ENCODE assay signal across 8 cellular contexts in genomic region chr22:23856721-23857605, GRCh38. TPM values are rescaled to one million over a fixed set of nuclear protein-coding genes. Genes with fewer than 3 reads are reported as not detected.
DNase-seq lines count a peak whose midpoint lies in the region; ATAC-seq and TF ChIP-seq lines count a peak whose summit lies in the region.

No MANE protein-coding gene starts in this region.

- H3K9me3 Mint-ChIP-seq in activated B cell treated with CpG ODN at 0.5 μM for 24 hours = no peaks in the 10 kb centered on the region
- no peaks in the 10 kb centered on the region for H3K9me3 Mint-ChIP-seq in natural killer cell treated with Interleukin-12 subunit alpha and Interleukin-12 subunit beta and Interleukin-15 and Interleukin-18, amount 100 ng/mL, for 72 hours

- DNase-seq in SKM-1 treated with dmso at 0.1 percent for 144 hours (lab: John Stamatoyannopoulos, UW; ENCODE audit: unreplicated experiment) (peak; percentile 53), SKM-1 (lab: John Stamatoyannopoulos, UW; ENCODE audit: unreplicated experiment) (no peak), activated B cell treated with CpG ODN at 0.5 μM for 24 hours (peak; percentile 48), fibroblast of mammary gland (ENCODE audit: low read depth) (peak; percentile 29), NCI-H128 (lab: John Stamatoyannopoulos, UW; ENCODE audit: unreplicated experiment) (no peak)
- DNase-seq in Jurkat, Clone E6-1 (ENCODE audit: low read depth, low spot score) = no peak
- peak; percentile 60 for DNase-seq in natural killer cell treated with Interleukin-12 subunit alpha and Interleukin-12 subunit beta and Interleukin-15 and Interleukin-18, amount 100 ng/mL, for 72 hours (ENCODE audit: low spot score)

- H3K4me1 Mint-ChIP-seq in activated B cell treated with CpG ODN at 0.5 μM for 24 hours = peaks cover 21% of the 10 kb centered on the region
- H3K4me1 Mint-ChIP-seq in natural killer cell treated with Interleukin-12 subunit alpha and Interleukin-12 subunit beta and Interleukin-15 and Interleukin-18, amount 100 ng/mL, for 72 hours (ENCODE audit: low read depth in 2 of 2) = peaks cover 21 to 22% of the 10 kb centered on the region in 2 donors

- intact Hi-C loops in activated B cell treated with CpG ODN at 0.5 μM for 24 hours (cut with micrococcal nuclease) = loop anchor here (5.0 kb wide), 2 partner anchors 35 to 55 kb away; partner anchors contain the start of gene MIF

- no peak for TF ChIP-seq CTCF in activated B cell treated with CpG ODN at 0.5 μM for 24 hours (IDR thresholded peaks at IDR 0.05)
- no peak for TF ChIP-seq CTCF in fibroblast of mammary gland (conservative IDR thresholded peaks at IDR 0.05; ENCODE audit: control insufficient read depth, insufficient read depth, low read depth, low read length)

- POLR2A ChIA-PET in activated B cell treated with CpG ODN at 0.5 μM for 24 hours (lab: Charles Lee) = interaction anchor here (0.6 to 3.3 kb wide), 48 partner anchors 8 to 787 kb away, joined by 3 to 84 read pairs (median 5); partner anchors contain the start of genes CABIN1, CHCHD10, DERL3 and GUCD1

- ATAC-seq in GM21529 (IDR thresholded peaks at IDR 0.05; ENCODE audit: unreplicated experiment) (peak; percentile 43), activated B cell treated with CpG ODN at 0.5 μM for 24 hours (ENCODE audit: low read depth) (peak; percentile 41)
- ATAC-seq in natural killer cell treated with Interleukin-12 subunit alpha and Interleukin-12 subunit beta and Interleukin-15 and Interleukin-18, amount 100 ng/mL, for 72 hours = peak; percentile 66 to 68

- H3K36me3 Mint-ChIP-seq in activated B cell treated with CpG ODN at 0.5 μM for 24 hours (ENCODE audit: low read depth) = peaks cover 8% of the 10 kb centered on the region
- no peaks in the 10 kb centered on the region for H3K36me3 Mint-ChIP-seq in natural killer cell treated with Interleukin-12 subunit alpha and Interleukin-12 subunit beta and Interleukin-15 and Interleukin-18, amount 100 ng/mL, for 72 hours

- peak overlapping the region; percentile 95 for H3K4me3 ChIP-seq in Jurkat, Clone E6-1 (ENCODE audit: low read length)
- H3K4me3 ChIP-seq in fibroblast of mammary gland (ENCODE audit: control insufficient read depth, low read depth, low read length) = peak overlapping the region; percentile 72

- H3K4me3 Mint-ChIP-seq in activated B cell treated with CpG ODN at 0.5 μM for 24 hours = peak overlapping the region; percentile 91
- peak overlapping the region; percentile 92 for H3K4me3 Mint-ChIP-seq in natural killer cell treated with Interleukin-12 subunit alpha and Interleukin-12 subunit beta and Interleukin-15 and Interleukin-18, amount 100 ng/mL, for 72 hours

- H3K27ac Mint-ChIP-seq in activated B cell treated with CpG ODN at 0.5 μM for 24 hours = peak overlapping the region; percentile 94
- peak overlapping the region; percentile 83 to 91 for H3K27ac Mint-ChIP-seq in natural killer cell treated with Interleukin-12 subunit alpha and Interleukin-12 subunit beta and Interleukin-15 and Interleukin-18, amount 100 ng/mL, for 72 hours

- no peaks in the 10 kb centered on the region for H3K27me3 Mint-ChIP-seq in activated B cell treated with CpG ODN at 0.5 μM for 24 hours
- H3K27me3 Mint-ChIP-seq in natural killer cell treated with Interleukin-12 subunit alpha and Interleukin-12 subunit beta and Interleukin-15 and Interleukin-18, amount 100 ng/mL, for 72 hours = no peaks in the 10 kb centered on the region

- CTCF ChIA-PET in activated B cell treated with CpG ODN at 0.5 μM for 24 hours (lab: Charles Lee) = interaction anchor here (0.7 to 3.0 kb wide), 9 partner anchors 7 to 300 kb away, joined by 3 to 16 read pairs (median 6); partner anchors contain the start of genes CHCHD10 and MIF

RNA-seq across cellular contexts. Expression of gene SLC2A11, which starts 0.7 kb away (rescaled TPM):
- 16.4 TPM for polyA plus RNA-seq in Jurkat, Clone E6-1 (2012; ENCODE audit: insufficient read depth, insufficient read length)
- total RNA-seq in activated B cell treated with CpG ODN at 0.5 μM for 24 hours = 24.0 and 30.2 TPM in 2 replicates
- 10 to 100 TPM in 1 of 2 donors, 1 to 10 TPM in 1; 6.8 to 12.5 TPM for total RNA-seq in natural killer cell treated with Interleukin-12 subunit alpha and Interleukin-12 subunit beta and Interleukin-15 and Interleukin-18, amount 100 ng/mL, for 72 hours

RNA-seq across cellular contexts. Expression of gene DERL3, which starts 18.2 kb away (rescaled TPM):
- polyA plus RNA-seq in Jurkat, Clone E6-1 (2012; ENCODE audit: insufficient read depth, insufficient read length) = not detected
- total RNA-seq in activated B cell treated with CpG ODN at 0.5 μM for 24 hours = 15.4 and 18.3 TPM in 2 replicates
- total RNA-seq in natural killer cell treated with Interleukin-12 subunit alpha and Interleukin-12 subunit beta and Interleukin-15 and Interleukin-18, amount 100 ng/mL, for 72 hours = 10 to 100 TPM in 1 of 2 donors, 1 to 10 TPM in 1; 4.7 to 14.3 TPM

RNA-seq across cellular contexts. Expression of gene MIF, which starts 37.2 kb away (rescaled TPM):
- polyA plus RNA-seq in Jurkat, Clone E6-1 (2012; ENCODE audit: insufficient read depth, insufficient read length) = 1,317 TPM
- 308 and 349 TPM in 2 replicates for total RNA-seq in activated B cell treated with CpG ODN at 0.5 μM for 24 hours
- total RNA-seq in natural killer cell treated with Interleukin-12 subunit alpha and Interleukin-12 subunit beta and Interleukin-15 and Interleukin-18, amount 100 ng/mL, for 72 hours = 100 to 1,000 TPM; 495 to 579 TPM

Comparison
In these comparisons a context has a peak if more than half of its experiments do, and no peak if none do; other contexts are left out.
1. DNase-seq: peak in SKM-1 treated with dmso at 0.1 percent for 144 hours (single experiment), activated B cell treated with CpG ODN at 0.5 μM for 24 hours (single experiment), fibroblast of mammary gland (single experiment) and natural killer cell treated with Interleukin-12 subunit alpha and Interleukin-12 subunit beta and Interleukin-15 and Interleukin-18, amount 100 ng/mL, for 72 hours (single experiment); none in SKM-1 (single experiment), Jurkat, Clone E6-1 (single experiment) and NCI-H128 (single experiment).
2. Peak in every context shown above with its lines, with median percentiles within 50 percentile points of each other: ATAC-seq.